Comparison of ENCODE assay signal across 23 cellular contexts in genomic region chr3:74537857-74538256, GRCh38.
"Had no signal": no experiment of that assay in that cellular context is flagged by ENCODE, and none has a peak within 500 bp of the region (broad histone marks: within the 10 kb centered on the region; RNA-seq: fewer than 3 reads in every experiment).

No MANE protein-coding gene starts in this region.

- H3K36me3 ChIP-seq: gastrocnemius medialis, heart right ventricle, neutrophil, right lobe of liver, spleen, stomach, tibial nerve, upper lobe of right lung, vagina had no signal

- H3K4me1 ChIP-seq: gastrocnemius medialis, heart right ventricle, psoas muscle, right lobe of liver, spleen, stomach, upper lobe of right lung, vagina had no signal

- H3K9me3 ChIP-seq: gastrocnemius medialis, heart right ventricle, mucosa of descending colon, neutrophil, psoas muscle, right lobe of liver, stomach, tibial nerve, upper lobe of right lung, vagina had no signal

- H3K27ac Mint-ChIP-seq: endodermal cell; naive thymus-derived CD8-positive, alpha-beta T cell had no signal

- H3K4me1 Mint-ChIP-seq: naive thymus-derived CD8-positive, alpha-beta T cell had no signal

- H3K27me3 ChIP-seq: gastrocnemius medialis, heart right ventricle, neutrophil, right lobe of liver, spleen, stomach, tibial nerve, upper lobe of right lung, vagina had no signal

- H3K4me3 Mint-ChIP-seq: endodermal cell; naive thymus-derived CD8-positive, alpha-beta T cell had no signal

- DNase-seq: dermis blood vessel endothelial cell; effector CD4-positive, alpha-beta T cell; endodermal cell; erythroblast; hypothalamus; kidney glomerular epithelial cell; mucosa of descending colon; naive thymus-derived CD8-positive, alpha-beta T cell; psoas muscle; retina; right lobe of liver; spleen; stimulated activated CD4-positive, alpha-beta T cell treated with anti-CD3 and anti-CD28 coated beads, Interleukin-15, amount 100 ng/mL, for 24 hours; stimulated activated CD4-positive, alpha-beta T cell treated with anti-CD3 and anti-CD28 coated beads, Interleukin-1b, Interleukin-23, amount 100 ng/mL, for 48 hours; stimulated activated CD4-positive, alpha-beta T cell treated with anti-CD3 and anti-CD28 coated beads, Interleukin-4, amount 100 ng/mL, for 24 hours; stimulated activated naive CD4-positive, alpha-beta T cell; stomach; upper lobe of right lung had no signal

- H3K27ac ChIP-seq: gastrocnemius medialis, neutrophil, psoas muscle, right lobe of liver, spleen, stomach, upper lobe of right lung, vagina had no signal

- H3K27me3 Mint-ChIP-seq: naive thymus-derived CD8-positive, alpha-beta T cell had no signal

- H3K4me3 ChIP-seq: gastrocnemius medialis, heart right ventricle, mucosa of descending colon, psoas muscle, right lobe of liver, spleen, stomach, tibial nerve, upper lobe of right lung, vagina had no signal

- ATAC-seq: gastrocnemius medialis; mucosa of descending colon; naive thymus-derived CD8-positive, alpha-beta T cell; psoas muscle; right lobe of liver; upper lobe of right lung had no signal

- H3K9me3 Mint-ChIP-seq: endodermal cell had no signal

- H3K36me3 Mint-ChIP-seq: naive thymus-derived CD8-positive, alpha-beta T cell had no signal
